In genomic region chr5:32143991-32144636, GRCh38 we compare ENCODE assay signal across 1 cellular context.
TF ChIP-seq lines count a peak whose summit lies in the region.

No MANE protein-coding gene starts in this region.

TF ChIP-seq in IMR-90, 13 proteins besides CTCF, POLR2A, EP300 and RAD21 (continued from another document):
- no peak for TF ChIP-seq ELK1 (IDR thresholded peaks at IDR 0.05; ENCODE audit: borderline replicate concordance, low read depth, low read length)
- TF ChIP-seq SMC3 (IDR thresholded peaks at IDR 0.05; ENCODE audit: low read depth, low read length), result no peak
- TF ChIP-seq CHD1 (IDR thresholded peaks at IDR 0.05; ENCODE audit: low read depth, low read length), result no peak
- TF ChIP-seq MAZ (IDR thresholded peaks at IDR 0.05; ENCODE audit: borderline replicate concordance, low read depth, low read length), result no peak
